In genomic region chr5:5335115-5335514, GRCh38 we compare ENCODE assay signal across 1 cellular context.
TF ChIP-seq lines count a peak whose summit lies in the region.

No MANE protein-coding gene starts in this region.

TF ChIP-seq in H1, 55 proteins besides CTCF, POLR2A, EP300 and RAD21:
- TF ChIP-seq EZH2 (IDR thresholded peaks at IDR 0.05; ENCODE audit: low read depth, low read length, severe bottlenecking) (no peak), RXRA (IDR thresholded peaks at IDR 0.05; ENCODE audit: insufficient read depth, low read depth, low read length) (no peak), POU5F1 (IDR thresholded peaks at IDR 0.05; ENCODE audit: low read depth, low read length) (no peak), CBX8 (IDR thresholded peaks at IDR 0.05; ENCODE audit: borderline replicate concordance, low read depth, low read length) (no peak), ZNF274 (IDR thresholded peaks at IDR 0.05; ENCODE audit: borderline replicate concordance, extremely low read depth, low read length) (no peak), GABPA (IDR thresholded peaks at IDR 0.05; ENCODE audit: borderline replicate concordance, insufficient read depth, low read length) (no peak), GTF2F1 (IDR thresholded peaks at IDR 0.05; ENCODE audit: borderline replicate concordance, low read depth, low read length) (no peak), SIX5 (IDR thresholded peaks at IDR 0.05; ENCODE audit: low read depth, low read length) (no peak), CHD2 (IDR thresholded peaks at IDR 0.05; ENCODE audit: low read length) (no peak), SIN3A (conservative IDR thresholded peaks at IDR 0.05 in 1 of 2, IDR thresholded peaks at IDR 0.05 in 1 of 2; ENCODE audit: low read depth in 1 of 2, low read length in 2 of 2) (no peak), SIRT6 (IDR thresholded peaks at IDR 0.05; ENCODE audit: low read length) (no peak), NRF1 (IDR thresholded peaks at IDR 0.05; ENCODE audit: low read depth, low read length) (no peak), NANOG (IDR thresholded peaks at IDR 0.05; ENCODE audit: insufficient read depth, low read depth, low read length, poor library complexity, severe bottlenecking) (no peak), PHF8 (conservative IDR thresholded peaks at IDR 0.05; ENCODE audit: low read depth, low read length) (no peak), CBX5 (IDR thresholded peaks at IDR 0.05; ENCODE audit: low read depth, low read length) (no peak), TBP (IDR thresholded peaks at IDR 0.05; ENCODE audit: low read depth, low read length) (no peak)
- TF ChIP-seq, protein P1, sequence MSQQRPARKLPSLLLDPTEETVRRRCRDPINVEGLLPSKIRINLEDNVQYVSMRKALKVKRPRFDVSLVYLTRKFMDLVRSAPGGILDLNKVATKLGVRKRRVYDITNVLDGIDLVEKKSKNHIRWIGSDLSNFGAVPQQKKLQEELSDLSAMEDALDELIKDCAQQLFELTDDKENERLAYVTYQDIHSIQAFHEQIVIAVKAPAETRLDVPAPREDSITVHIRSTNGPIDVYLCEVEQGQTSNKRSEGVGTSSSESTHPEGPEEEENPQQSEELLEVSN (IDR thresholded peaks at IDR 0.05), result no peak
